8 cellular contexts compared by ENCODE assay signal in the genomic region with DNA sequence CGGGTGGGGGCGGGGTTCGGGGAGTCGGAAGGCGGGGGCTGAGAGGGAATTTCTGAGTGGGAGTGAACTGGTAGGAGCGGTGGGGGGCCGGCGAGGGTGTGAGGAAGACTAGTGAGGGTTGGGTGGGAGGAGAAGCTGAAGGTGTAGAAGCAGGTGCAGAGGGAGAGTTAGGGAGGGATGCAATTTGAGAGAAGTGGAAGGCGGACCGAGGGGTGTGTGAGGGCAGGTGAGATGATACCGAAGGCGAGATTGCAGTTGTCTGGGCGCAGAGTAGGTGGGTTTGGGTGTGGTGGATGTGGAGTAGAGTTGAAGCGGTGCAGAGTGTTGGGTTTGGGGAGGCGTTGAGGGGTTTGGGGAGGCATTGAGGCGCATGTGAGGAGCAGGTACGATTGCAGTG. TPM values are rescaled to one million over a fixed set of nuclear protein-coding genes. Genes with fewer than 3 reads are reported as not detected.
DNase-seq lines count a peak whose midpoint lies in the region; ATAC-seq and TF ChIP-seq lines count a peak whose summit lies in the region.

No MANE protein-coding gene starts in this region.

- H3K36me3 Mint-ChIP-seq in mesothelial cell of epicardium, result peaks cover 11% of the 10 kb centered on the region

- H3K27me3 Mint-ChIP-seq in mesothelial cell of epicardium (ENCODE audit: low read depth), result no peaks in the 10 kb centered on the region

- no peaks in the 10 kb centered on the region for H3K9me3 Mint-ChIP-seq in mesothelial cell of epicardium

- peak overlapping the region; percentile 82 for H3K4me3 Mint-ChIP-seq in mesothelial cell of epicardium

- H3K4me1 Mint-ChIP-seq in mesothelial cell of epicardium, result peaks cover 66% of the 10 kb centered on the region

- ATAC-seq in HG02763 (IDR thresholded peaks at IDR 0.05; ENCODE audit: unreplicated experiment) (peak; percentile 0), GM21717 (IDR thresholded peaks at IDR 0.05; ENCODE audit: unreplicated experiment) (no peak), HG03439 (IDR thresholded peaks at IDR 0.05; ENCODE audit: unreplicated experiment) (no peak)

- peak overlapping the region; percentile 85 for H3K27ac ChIP-seq in C4-2B

- TF ChIP-seq CTCF in C4-2B (conservative IDR thresholded peaks at IDR 0.05), result no peak
- no peak for TF ChIP-seq CTCF in mesothelial cell of epicardium (IDR thresholded peaks at IDR 0.05; ENCODE audit: unreplicated experiment)

- peak overlapping the region; percentile 83 for H3K27ac Mint-ChIP-seq in mesothelial cell of epicardium

- peak; percentile 15 for DNase-seq in astrocyte of the hippocampus (ENCODE audit: low read depth, low spot score)
- DNase-seq in mesothelial cell of epicardium (ENCODE audit: low spot score in 2 of 2, unreplicated experiment in 2 of 2), result no peak
- no peak for DNase-seq in NCI-H2227 (lab: John Stamatoyannopoulos, UW; ENCODE audit: unreplicated experiment)
- no peak for DNase-seq in NCI-H1930 (lab: John Stamatoyannopoulos, UW)

RNA-seq across cellular contexts. Expression of gene KAT6B, which starts 0.6 kb away (rescaled TPM):
- 147 to 155 TPM (median 148 TPM) in 3 replicates for total RNA-seq in mesothelial cell of epicardium
